26 cellular contexts compared by ENCODE assay signal in the genomic region with DNA sequence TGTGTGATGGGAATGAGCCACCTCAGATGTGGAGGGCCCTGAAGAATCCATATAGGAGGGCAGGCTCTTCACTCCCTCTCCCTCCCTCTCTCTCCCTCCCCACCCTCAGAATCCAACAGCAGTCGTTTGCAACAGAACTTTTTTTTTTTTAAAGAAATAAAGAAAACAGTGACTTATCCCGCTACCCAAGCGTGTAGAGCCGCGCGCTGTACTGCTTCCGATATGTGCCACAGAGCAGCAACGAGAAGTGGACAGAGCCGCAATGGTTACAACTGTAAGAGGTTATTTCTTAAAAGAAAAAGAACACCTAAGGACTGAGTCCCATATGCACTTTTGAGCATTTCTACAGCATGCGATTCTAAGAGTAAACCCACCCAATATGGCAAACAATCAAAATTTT.
"Had no signal": no experiment of that assay in that cellular context is flagged by ENCODE, and none has a peak within 500 bp of the region (broad histone marks: within the 10 kb centered on the region; RNA-seq: fewer than 3 reads in every experiment).

No MANE protein-coding gene starts in this region.

- H3K4me3 Mint-ChIP-seq: activated CD4-positive, alpha-beta T cell treated with anti-CD3 and anti-CD28 coated beads, Interleukin-2, amount 10 ng/mL, durations not matched to agents 7 days and 5 days; activated CD8-positive, alpha-beta T cell treated with anti-CD3 and anti-CD28 coated beads for 36 hours; activated naive CD4-positive, alpha-beta T cell treated with anti-CD3 and anti-CD28 coated beads, Interleukin-2, amount 50 U/mL, for 24 hours; activated T-helper 1 cell treated with anti-CD3 and anti-CD28 coated beads, Interleukin-12 subunit alpha, Interleukin-12 subunit beta, Interleukin-2, Interleukin-4 antibody, amounts not matched to agents 30 ng/mL and 10 ng/mL and 1 ng/mL, durations not matched to agents 14 hours and 24 hours and 36 hours; T-cell had no signal

- FAIRE-seq: TTC549 had no signal

- H3K9me3 ChIP-seq: breast epithelium had no signal

- DNase-seq: activated CD4-positive, alpha-beta T cell treated with anti-CD3 and anti-CD28 coated beads, Interleukin-2, amount 10 ng/mL, durations not matched to agents 7 days and 5 days; activated CD4-positive, CD25-positive, alpha-beta regulatory T cell; activated CD8-positive, alpha-beta memory T cell treated with anti-CD3 and anti-CD28 coated beads, Interleukin-2, amount 50 U/mL, for 4 hours; activated CD8-positive, alpha-beta T cell treated with anti-CD3 and anti-CD28 coated beads for 36 hours; activated effector memory CD4-positive, alpha-beta T cell treated with Interleukin-2 at 50 U/mL for 16 hours; activated naive CD4-positive, alpha-beta T cell; aorta; caudate nucleus; Karpas-422; MM.1S; NCI-H1105; NCI-H1436; NCI-H1694 treated with DMSO at 0.1 percent for 48 hours; NCI-H2029 treated with DMSO at 0.1 percent for 48 hours; NCI-H345; NCI-H510A treated with DMSO at 0.1 percent for 48 hours; NCI-H69; PC-3; SIG-M5; T-cell; T-helper 2 cell; T1000 had no signal

- H3K4me3 ChIP-seq: breast epithelium had no signal

- H3K9me3 Mint-ChIP-seq: activated CD4-positive, alpha-beta T cell treated with anti-CD3 and anti-CD28 coated beads, Interleukin-2, amount 10 ng/mL, durations not matched to agents 7 days and 5 days; activated CD8-positive, alpha-beta T cell treated with anti-CD3 and anti-CD28 coated beads for 36 hours; activated naive CD4-positive, alpha-beta T cell treated with anti-CD3 and anti-CD28 coated beads, Interleukin-2, amount 50 U/mL, for 24 hours; activated T-helper 1 cell treated with anti-CD3 and anti-CD28 coated beads, Interleukin-12 subunit alpha, Interleukin-12 subunit beta, Interleukin-2, Interleukin-4 antibody, amounts not matched to agents 30 ng/mL and 10 ng/mL and 1 ng/mL, durations not matched to agents 14 hours and 24 hours and 36 hours; T-cell had no signal

- H3K27me3 Mint-ChIP-seq: activated CD4-positive, alpha-beta T cell treated with anti-CD3 and anti-CD28 coated beads, Interleukin-2, amount 10 ng/mL, durations not matched to agents 7 days and 5 days; activated CD8-positive, alpha-beta T cell treated with anti-CD3 and anti-CD28 coated beads for 36 hours; activated naive CD4-positive, alpha-beta T cell treated with anti-CD3 and anti-CD28 coated beads, Interleukin-2, amount 50 U/mL, for 24 hours; T-cell had no signal

- ATAC-seq: activated CD8-positive, alpha-beta T cell treated with anti-CD3 and anti-CD28 coated beads for 36 hours; PC-3; T-cell had no signal

- H3K27me3 ChIP-seq: breast epithelium had no signal

- H3K27ac ChIP-seq: breast epithelium had no signal

- H3K27ac Mint-ChIP-seq: activated naive CD4-positive, alpha-beta T cell treated with anti-CD3 and anti-CD28 coated beads, Interleukin-2, amount 50 U/mL, for 24 hours; activated T-helper 1 cell treated with anti-CD3 and anti-CD28 coated beads, Interleukin-12 subunit alpha, Interleukin-12 subunit beta, Interleukin-2, Interleukin-4 antibody, amounts not matched to agents 30 ng/mL and 10 ng/mL and 1 ng/mL, durations not matched to agents 14 hours and 24 hours and 36 hours; T-cell had no signal
